8 cellular contexts compared by ENCODE assay signal in genomic region chr2:85087541-85087940, GRCh38. TPM values are rescaled to one million over a fixed set of nuclear protein-coding genes. Genes with fewer than 3 reads are reported as not detected.
"Had no signal": no experiment of that assay in that cellular context is flagged by ENCODE, and none has a peak within 500 bp of the region (broad histone marks: within the 10 kb centered on the region; RNA-seq: fewer than 3 reads in every experiment).

No MANE protein-coding gene starts in this region.

- FAIRE-seq: HTR-8/SVneo, K562 had no signal

- ATAC-seq: K562 had no signal

- H3K27ac Mint-ChIP-seq: IgD-negative memory B cell had no signal

- H3K4me3 Mint-ChIP-seq: IgD-negative memory B cell had no signal

- H3K4me3 ChIP-seq: K562 had no signal

- H3K27ac ChIP-seq: HL-60 had no signal

- DNase-seq: IMR-90, KBM-7, KG1 had no signal

RNA-seq across cellular contexts. Expression of gene TCF7L1, which starts 45.7 kb away (rescaled TPM):
- total RNA-seq: HT-29 had no signal
